8 cellular contexts compared by ENCODE assay signal in genomic region chrX:87517571-87518141, GRCh38.
DNase-seq lines count a peak whose midpoint lies in the region; ATAC-seq and TF ChIP-seq lines count a peak whose summit lies in the region.

Gene KLHL4, plus strand, starts transcription at chrX:87517802. Its CDS starts 92 bp downstream, at chrX:87517894.

- no peaks in the 10 kb centered on the region for H3K9me3 ChIP-seq in OCI-LY3 (ENCODE audit: insufficient read depth, low read length)

- peak within 1 kb of the TSS; percentile 72 for H3K4me3 ChIP-seq in OCI-LY3 (ENCODE audit: low read length)
- H3K4me3 ChIP-seq in fibroblast of pulmonary artery (replicated peaks; ENCODE audit: low read depth, low read length), result peak within 1 kb of the TSS; percentile 69

- peak within 1 kb of the TSS; percentile 80 for H3K4me2 ChIP-seq in OCI-LY3 (ENCODE audit: low read length)

- no peaks in the 10 kb centered on the region for H3K79me2 ChIP-seq in OCI-LY3 (ENCODE audit: low read length)

- no peak within 1 kb of the TSS for H3K4me3 Mint-ChIP-seq in activated naive CD8-positive, alpha-beta T cell treated with anti-CD3 and anti-CD28 coated beads, Interleukin-2, amount 50 U/mL, for 24 hours

- no peaks in the 10 kb centered on the region for H3K36me3 ChIP-seq in OCI-LY3 (replicated peaks; ENCODE audit: low read depth, low read length)

- H3K9me3 Mint-ChIP-seq in activated naive CD8-positive, alpha-beta T cell treated with anti-CD3 and anti-CD28 coated beads, Interleukin-2, amount 50 U/mL, for 24 hours, result no peaks in the 10 kb centered on the region

- no peaks in the 10 kb centered on the region for H3K4me1 Mint-ChIP-seq in activated naive CD8-positive, alpha-beta T cell treated with anti-CD3 and anti-CD28 coated beads, Interleukin-2, amount 50 U/mL, for 24 hours

- no peak within 1 kb of the TSS for H3K27ac Mint-ChIP-seq in activated naive CD8-positive, alpha-beta T cell treated with anti-CD3 and anti-CD28 coated beads, Interleukin-2, amount 50 U/mL, for 24 hours

- H2AFZ ChIP-seq in OCI-LY3 (ENCODE audit: low read depth, low read length), result peak within 1 kb of the TSS; percentile 88

- no peaks in the 10 kb centered on the region for H3K27me3 Mint-ChIP-seq in activated naive CD8-positive, alpha-beta T cell treated with anti-CD3 and anti-CD28 coated beads, Interleukin-2, amount 50 U/mL, for 24 hours

- H3K9ac ChIP-seq in OCI-LY3 (ENCODE audit: low read length), result peak within 1 kb of the TSS; percentile 18

- DNase-seq in ELF-1 (ENCODE audit: low read depth, low spot score) (peak; percentile 98), fibroblast of pulmonary artery (ENCODE audit: low read depth) (peak; percentile 96), nucleus accumbens (lab: John Stamatoyannopoulos, UW) (peak in 45 of 56 donors; percentile 0 to 77 (median 26)), NCI-H2107 treated with DMSO at 0.1 percent for 48 hours (lab: John Stamatoyannopoulos, UW; ENCODE audit: unreplicated experiment) (no peak)
- DNase-seq in activated naive CD8-positive, alpha-beta T cell treated with anti-CD3 and anti-CD28 coated beads, Interleukin-2, amount 50 U/mL, for 24 hours, result no peak

- ATAC-seq in activated naive CD8-positive, alpha-beta T cell treated with anti-CD3 and anti-CD28 coated beads, Interleukin-2, amount 50 U/mL, for 24 hours, result no peak
- ATAC-seq in GM21381 (IDR thresholded peaks at IDR 0.05; ENCODE audit: unreplicated experiment) (no peak), GM19324 (IDR thresholded peaks at IDR 0.05; ENCODE audit: low FRiP score, unreplicated experiment) (no peak)

- no peak for TF ChIP-seq CTCF in OCI-LY3 (IDR thresholded peaks at IDR 0.05; ENCODE audit: low read depth, low read length)
- no peak for TF ChIP-seq CTCF in fibroblast of pulmonary artery (IDR thresholded peaks at IDR 0.05; ENCODE audit: low read length, missing control alignments)

- H3K27me3 ChIP-seq in OCI-LY3 (ENCODE audit: low read depth, low read length), result no peaks in the 10 kb centered on the region

- H3K4me1 ChIP-seq in OCI-LY3 (ENCODE audit: low read length), result peaks cover 16% of the 10 kb centered on the region

- H4K20me1 ChIP-seq in OCI-LY3 (ENCODE audit: insufficient read depth, low read length), result no peaks in the 10 kb centered on the region

- H3K27ac ChIP-seq in OCI-LY3 (ENCODE audit: low read length), result no peak within 1 kb of the TSS

- H3K36me3 Mint-ChIP-seq in activated naive CD8-positive, alpha-beta T cell treated with anti-CD3 and anti-CD28 coated beads, Interleukin-2, amount 50 U/mL, for 24 hours (ENCODE audit: low read depth), result no peaks in the 10 kb centered on the region

Comparison
In these comparisons a context has a peak if more than half of its experiments do, and no peak if none do; other contexts are left out.
1. DNase-seq: peak in ELF-1 (single experiment), fibroblast of pulmonary artery (single experiment) and nucleus accumbens (45 of 56); none in activated naive CD8-positive, alpha-beta T cell treated with anti-CD3 and anti-CD28 coated beads, Interleukin-2, amount 50 U/mL, for 24 hours (single experiment) and NCI-H2107 treated with DMSO at 0.1 percent for 48 hours (single experiment).